Comparison of ENCODE assay signal across 19 cellular contexts in genomic region chr12:69064734-69065413, GRCh38.
DNase-seq lines count a peak whose midpoint lies in the region; ATAC-seq and TF ChIP-seq lines count a peak whose summit lies in the region.
"Had no signal": no experiment of that assay in that cellular context is flagged by ENCODE, and none has a peak within 500 bp of the region (broad histone marks: within the 10 kb centered on the region; RNA-seq: fewer than 3 reads in every experiment).

No MANE protein-coding gene starts in this region.

- H3K9me1 ChIP-seq in IMR-90 (ENCODE audit: insufficient read depth, low read length) = 0 out of 2 replicates have a peak, but pooled peaks cover 2% of the 10 kb centered on the region

- no peaks in the 10 kb centered on the region for H3K27me3 Mint-ChIP-seq in activated naive CD4-positive, alpha-beta T cell treated with anti-CD3 and anti-CD28 coated beads, Interleukin-2, amount 50 U/mL, for 24 hours
- no peaks in the 10 kb centered on the region for H3K27me3 Mint-ChIP-seq in activated naive CD4-positive, alpha-beta T cell treated with anti-CD3 and anti-CD28 coated beads, Interleukin-2, amount 10 ng/mL, durations not matched to agents 7 days and 5 days
- H3K27me3 Mint-ChIP-seq in endodermal cell (ENCODE audit: insufficient read depth) = no peaks in the 10 kb centered on the region

- H3K4me3 Mint-ChIP-seq in activated naive CD4-positive, alpha-beta T cell treated with anti-CD3 and anti-CD28 coated beads, Interleukin-2, amount 50 U/mL, for 24 hours = no peak overlapping the region
- no peak overlapping the region for H3K4me3 Mint-ChIP-seq in activated naive CD4-positive, alpha-beta T cell treated with anti-CD3 and anti-CD28 coated beads, Interleukin-2, amount 10 ng/mL, durations not matched to agents 7 days and 5 days
- no peak overlapping the region for H3K4me3 Mint-ChIP-seq in endodermal cell
- H3K4me3 Mint-ChIP-seq: CD8-positive, alpha-beta T cell had no signal

- H2BK20ac ChIP-seq in IMR-90 (ENCODE audit: low read depth, low read length) = no peak overlapping the region

- H3K4ac ChIP-seq in IMR-90 (ENCODE audit: low read depth, low read length) = no peak overlapping the region

- peaks cover 35% of the 10 kb centered on the region for H3K4me1 Mint-ChIP-seq in activated naive CD4-positive, alpha-beta T cell treated with anti-CD3 and anti-CD28 coated beads, Interleukin-2, amount 50 U/mL, for 24 hours
- peaks cover 2% of the 10 kb centered on the region for H3K4me1 Mint-ChIP-seq in activated naive CD4-positive, alpha-beta T cell treated with anti-CD3 and anti-CD28 coated beads, Interleukin-2, amount 10 ng/mL, durations not matched to agents 7 days and 5 days
- peaks cover 23% of the 10 kb centered on the region for H3K4me1 Mint-ChIP-seq in endodermal cell

- no peak for TF ChIP-seq RAD21 in IMR-90 (IDR thresholded peaks at IDR 0.05; ENCODE audit: low read length)

- no peak overlapping the region for H2AK9ac ChIP-seq in IMR-90 (replicated peaks; ENCODE audit: low read depth, low read length, poor library complexity)

- no peaks in the 10 kb centered on the region for H4K20me1 ChIP-seq in IMR-90 (ENCODE audit: insufficient read depth, low read length)

- no peak overlapping the region for H3K23ac ChIP-seq in IMR-90 (ENCODE audit: low read depth, low read length)

- intact Hi-C loops in IMR-90 (cut with micrococcal nuclease) = no loop called here

- no peaks in the 10 kb centered on the region for H3K36me3 Mint-ChIP-seq in activated naive CD4-positive, alpha-beta T cell treated with anti-CD3 and anti-CD28 coated beads, Interleukin-2, amount 50 U/mL, for 24 hours
- no peaks in the 10 kb centered on the region for H3K36me3 Mint-ChIP-seq in activated naive CD4-positive, alpha-beta T cell treated with anti-CD3 and anti-CD28 coated beads, Interleukin-2, amount 10 ng/mL, durations not matched to agents 7 days and 5 days
- no peaks in the 10 kb centered on the region for H3K36me3 Mint-ChIP-seq in endodermal cell (ENCODE audit: low read depth)
- H3K36me3 Mint-ChIP-seq: CD8-positive, alpha-beta T cell had no signal

- H3K36me3 ChIP-seq in IMR-90 (ENCODE audit: control insufficient read depth, insufficient read depth, low read length) (no peaks in the 10 kb centered on the region), endodermal cell (ENCODE audit: control insufficient read depth, insufficient read depth, low read length) (no peaks in the 10 kb centered on the region)
- H3K36me3 ChIP-seq: SJSA1 had no signal

- H3K14ac ChIP-seq in IMR-90 (replicated peaks; ENCODE audit: low read depth, low read length) = no peak overlapping the region

- dilution Hi-C loops in IMR-90 (cut with HindIII; ENCODE audit: low sequenced_read_pairs, unreplicated experiment) = no loop called here

- H3K4me3 ChIP-seq in IMR-90 (ENCODE audit: insufficient read depth, low read depth, low read length) = no peak overlapping the region
- H3K4me3 ChIP-seq in endodermal cell (ENCODE audit: low read length) = peak overlapping the region; percentile 23
- H3K4me3 ChIP-seq: K562, SJSA1 had no signal

- no peak overlapping the region for H3K4me2 ChIP-seq in IMR-90 (ENCODE audit: low read depth, low read length)

- ATAC-seq in activated CD4-positive, CD25-positive, alpha-beta regulatory T cell treated with anti-CD3 and anti-CD28 coated beads, Interleukin-2, amount 50 U/mL, for 24 hours = peak; percentile 75 to 81
- ATAC-seq in IMR-90 (ENCODE audit: low read depth) (no peak), GM18861 (IDR thresholded peaks at IDR 0.05; ENCODE audit: unreplicated experiment) (no peak)
- ATAC-seq: CD8-positive, alpha-beta T cell; K562; Right ventricle myocardium inferior had no signal

- TF ChIP-seq POLR2A in IMR-90 (IDR thresholded peaks at IDR 0.05; ENCODE audit: low read depth, low read length) = no peak

- no TSS peak for BruUV-seq in IMR-90 (replicated peaks; lab: Mats Ljungman, UMichigan)

- no peaks in the 10 kb centered on the region for H3K79me1 ChIP-seq in IMR-90 (ENCODE audit: low read depth in 1 of 2, low read length in 2 of 2)

- TF ChIP-seq CTCF in IMR-90 (conservative IDR thresholded peaks at IDR 0.05; ENCODE audit: low read depth, low read length) (no peak), endodermal cell (conservative IDR thresholded peaks at IDR 0.05) (no peak)

- no peak overlapping the region for H3K9ac ChIP-seq in IMR-90 (ENCODE audit: low read depth, low read length)
- H3K9ac ChIP-seq in endodermal cell (ENCODE audit: extremely low read depth, low read length, poor library complexity, severe bottlenecking) = no peak overlapping the region

- H3K27ac ChIP-seq in IMR-90 (ENCODE audit: insufficient read depth, low read length) (no peak overlapping the region), endodermal cell (ENCODE audit: low read depth, low read length) (no peak overlapping the region)
- H3K27ac ChIP-seq: SJSA1 had no signal

- H3K18ac ChIP-seq in IMR-90 (ENCODE audit: low read depth, low read length) = no peak overlapping the region; the same call in 1 of the 2 replicates

- no peaks in the 10 kb centered on the region for H3K9me3 Mint-ChIP-seq in activated naive CD4-positive, alpha-beta T cell treated with anti-CD3 and anti-CD28 coated beads, Interleukin-2, amount 50 U/mL, for 24 hours
- H3K9me3 Mint-ChIP-seq in activated naive CD4-positive, alpha-beta T cell treated with anti-CD3 and anti-CD28 coated beads, Interleukin-2, amount 10 ng/mL, durations not matched to agents 7 days and 5 days = no peaks in the 10 kb centered on the region
- H3K9me3 Mint-ChIP-seq in endodermal cell = no peaks in the 10 kb centered on the region
- H3K9me3 Mint-ChIP-seq: CD8-positive, alpha-beta T cell had no signal

- H2BK120ac ChIP-seq in IMR-90 (ENCODE audit: low read depth, low read length) = no peak overlapping the region

- DNase-seq in activated CD4-positive, CD25-positive, alpha-beta regulatory T cell (lab: John Stamatoyannopoulos, UW) = no peak
- DNase-seq in activated naive CD4-positive, alpha-beta T cell treated with anti-CD3 and anti-CD28 coated beads, Interleukin-2, amount 10 ng/mL, durations not matched to agents 7 days and 5 days = no peak
- DNase-seq in IMR-90 (no peak), endodermal cell (no peak), cerebellar nuclear complex (lab: John Stamatoyannopoulos, UW) (no peak)
- DNase-seq: AML-193; C1 segment of cervical spinal cord; CD8-positive, alpha-beta T cell; GF-D8; MM.1S; NCI-H1092; NCI-H2107; OCI-M1 had no signal

- no CpG with 5 or more reads among the region's 4 CpGs for WGBS in IMR-90 (ENCODE audit: extremely low coverage in 2 of 2, insufficient read length in 1 of 2), 2 experiments
- WGBS in endodermal cell (ENCODE audit: insufficient coverage in 1 of 2, insufficient read length in 1 of 2), 2 experiments = 88 to 90% methylated on average over 2 to 4 of the region's 4 CpGs

- H4K8ac ChIP-seq in IMR-90 (ENCODE audit: low read depth in 2 of 2, low read length in 2 of 2) = no peak overlapping the region

- H2BK5ac ChIP-seq in IMR-90 (ENCODE audit: low read depth, low read length, poor library complexity, severe bottlenecking) = no peak overlapping the region

- no peaks in the 10 kb centered on the region for H3K27me3 ChIP-seq in IMR-90 (ENCODE audit: control insufficient read depth, insufficient read depth, low read length)
- H3K27me3 ChIP-seq in endodermal cell (ENCODE audit: control insufficient read depth, insufficient read depth, low read length, poor library complexity, severe bottlenecking) = no peaks in the 10 kb centered on the region
- H3K27me3 ChIP-seq: SJSA1 had no signal

- H3K56ac ChIP-seq in IMR-90 (ENCODE audit: extremely low read depth, insufficient read depth, low read length) = no peak overlapping the region

- H3K4me1 ChIP-seq in IMR-90 (ENCODE audit: control insufficient read depth, insufficient read depth, low read length) (peaks cover 11% of the 10 kb centered on the region), endodermal cell (ENCODE audit: control insufficient read depth, insufficient read depth, low read length) (peaks cover 8% of the 10 kb centered on the region)

- H4K5ac ChIP-seq in IMR-90 (ENCODE audit: low read depth, low read length) = no peak overlapping the region

- CTCF ChIA-PET in activated naive CD4-positive, alpha-beta T cell treated with anti-CD3 and anti-CD28 coated beads, Interleukin-2, amount 10 ng/mL, durations not matched to agents 7 days and 5 days (lab: Charles Lee) = interaction anchor here (0.9 to 1.0 kb wide), 2 partner anchors 172 to 195 kb away, joined by 3 to 4 read pairs; no protein-coding TSS in a partner anchor
- CTCF ChIA-PET in IMR-90 (lab: Yijun Ruan, JAX) = interaction anchor here (1.2 kb wide), 1 partner anchor 9 kb away, joined by 3 read pairs; no protein-coding TSS in a partner anchor

- peak overlapping the region; percentile 82 for H3K27ac Mint-ChIP-seq in activated naive CD4-positive, alpha-beta T cell treated with anti-CD3 and anti-CD28 coated beads, Interleukin-2, amount 50 U/mL, for 24 hours
- H3K27ac Mint-ChIP-seq in activated naive CD4-positive, alpha-beta T cell treated with anti-CD3 and anti-CD28 coated beads, Interleukin-2, amount 10 ng/mL, durations not matched to agents 7 days and 5 days = no peak overlapping the region
- no peak overlapping the region for H3K27ac Mint-ChIP-seq in endodermal cell
- H3K27ac Mint-ChIP-seq: CD8-positive, alpha-beta T cell had no signal

- no peaks in the 10 kb centered on the region for H3K9me3 ChIP-seq in IMR-90 (ENCODE audit: control insufficient read depth, insufficient read depth, low read length)
- no peaks in the 10 kb centered on the region for H3K9me3 ChIP-seq in endodermal cell (ENCODE audit: control insufficient read depth, low read length)
- H3K9me3 ChIP-seq: SJSA1 had no signal

- H2AK5ac ChIP-seq in IMR-90 (ENCODE audit: low read depth, low read length) = no peak overlapping the region

- H4K91ac ChIP-seq in IMR-90 (ENCODE audit: insufficient read depth, low read depth, low read length) = no peak overlapping the region

- in situ Hi-C loops in IMR-90 (cut with MboI; ENCODE audit: low sequenced_read_pairs) = no loop called here

- POLR2A ChIA-PET in IMR-90 (lab: Charles Lee; ENCODE audit: unreplicated experiment) = no interaction called here

- no peak overlapping the region for H2AFZ ChIP-seq in IMR-90 (replicated peaks; ENCODE audit: low read length, poor library complexity)

- peak overlapping the region; percentile 63; the same call in 1 of the 3 replicates for H2BK15ac ChIP-seq in IMR-90 (ENCODE audit: low read depth, low read length)

TF ChIP-seq in IMR-90, 13 proteins besides CTCF, POLR2A, EP300 and RAD21:
- TF ChIP-seq, protein P1, sequence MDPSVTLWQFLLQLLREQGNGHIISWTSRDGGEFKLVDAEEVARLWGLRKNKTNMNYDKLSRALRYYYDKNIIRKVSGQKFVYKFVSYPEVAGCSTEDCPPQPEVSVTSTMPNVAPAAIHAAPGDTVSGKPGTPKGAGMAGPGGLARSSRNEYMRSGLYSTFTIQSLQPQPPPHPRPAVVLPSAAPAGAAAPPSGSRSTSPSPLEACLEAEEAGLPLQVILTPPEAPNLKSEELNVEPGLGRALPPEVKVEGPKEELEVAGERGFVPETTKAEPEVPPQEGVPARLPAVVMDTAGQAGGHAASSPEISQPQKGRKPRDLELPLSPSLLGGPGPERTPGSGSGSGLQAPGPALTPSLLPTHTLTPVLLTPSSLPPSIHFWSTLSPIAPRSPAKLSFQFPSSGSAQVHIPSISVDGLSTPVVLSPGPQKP (IDR thresholded peaks at IDR 0.05; ENCODE audit: borderline replicate concordance, low read depth, low read length) = no peak
- TF ChIP-seq RCOR1 (IDR thresholded peaks at IDR 0.05; ENCODE audit: insufficient replicate concordance, low read length) = no peak

Comparison
In these comparisons a context has a peak if more than half of its experiments do, and no peak if none do; other contexts are left out.
1. ATAC-seq: peak in activated CD4-positive, CD25-positive, alpha-beta regulatory T cell treated with anti-CD3 and anti-CD28 coated beads, Interleukin-2, amount 50 U/mL, for 24 hours (2 of 2); none in IMR-90 (single experiment) and GM18861 (single experiment).